12 cellular contexts compared by ENCODE assay signal in the genomic region with DNA sequence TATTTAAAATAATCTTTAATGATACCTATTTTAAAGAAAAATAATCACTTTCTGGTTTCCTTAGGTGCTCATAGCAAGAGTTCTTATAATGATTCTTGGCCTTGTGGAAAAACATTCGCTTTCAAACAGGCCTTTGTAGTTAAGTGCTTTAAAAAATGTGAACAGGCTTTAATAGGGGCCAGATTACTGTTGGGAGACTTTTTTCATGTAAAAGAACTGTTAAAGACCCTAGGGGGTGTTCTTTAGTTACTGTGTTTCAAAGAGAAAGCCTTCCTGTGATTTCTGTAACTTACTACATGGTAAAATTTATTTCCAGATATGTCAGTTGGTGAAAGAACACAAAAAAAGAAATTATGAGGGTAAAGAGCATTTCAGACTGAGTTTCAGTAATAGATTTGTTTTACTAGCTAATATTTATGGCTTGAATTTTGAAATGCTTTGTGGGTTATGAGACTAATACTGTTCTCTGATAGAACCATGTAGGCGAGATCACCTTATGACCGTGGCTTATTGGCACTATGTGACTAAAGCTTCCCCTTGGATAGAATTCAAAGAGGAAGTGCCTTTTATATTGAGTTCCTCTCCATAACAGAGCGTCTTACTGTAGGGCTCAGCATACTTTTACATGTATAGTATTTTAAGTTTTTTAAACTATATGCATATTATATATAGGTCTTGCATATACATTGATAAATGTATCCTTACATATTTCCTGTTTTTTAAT.
DNase-seq lines count a peak whose midpoint lies in the region; ATAC-seq and TF ChIP-seq lines count a peak whose summit lies in the region.
"Had no signal": no experiment of that assay in that cellular context is flagged by ENCODE, and none has a peak within 500 bp of the region (broad histone marks: within the 10 kb centered on the region; RNA-seq: fewer than 3 reads in every experiment).

No MANE protein-coding gene starts in this region.

- H3K4me3 ChIP-seq in lower lobe of right lung (no peak overlapping the region), uterus (no peak overlapping the region)

- H3K27ac ChIP-seq in lower lobe of right lung (no peak overlapping the region), uterus (no peak overlapping the region)

- TF ChIP-seq POLR2A in uterus (IDR thresholded peaks at IDR 0.05): no peak

- H3K27me3 ChIP-seq in lower lobe of right lung (ENCODE audit: low read depth): no peaks in the 10 kb centered on the region
- no peaks in the 10 kb centered on the region for H3K27me3 ChIP-seq in uterus

- peak; percentile 17 for DNase-seq in EL
- peak; percentile 2 for DNase-seq in M059J (ENCODE audit: low read depth)
- peak; percentile 76 for DNase-seq in dermis blood vessel endothelial cell
- DNase-seq in lower lobe of right lung: no peak
- DNase-seq in RPMI8226: no peak
- no peak for DNase-seq in HuH-7.5 (ENCODE audit: low spot score)
- DNase-seq in DMS153 treated with DMSO at 0.1 percent for 48 hours (lab: John Stamatoyannopoulos, UW; ENCODE audit: unreplicated experiment): no peak
- no peak for DNase-seq in uterus
- DNase-seq: activated B cell treated with CpG ODN at 0.5 μM for 24 hours, KG1, NCI-H1930, trophoblast cell had no signal

- no peaks in the 10 kb centered on the region for H3K4me1 ChIP-seq in lower lobe of right lung
- no peaks in the 10 kb centered on the region for H3K4me1 ChIP-seq in uterus

- intact Hi-C loops in lower lobe of right lung (cut with DNase I): no loop called here
- intact Hi-C loops in uterus (cut with DNase I; ENCODE audit: low total_unique reads): no loop called here

- TF ChIP-seq CTCF in lower lobe of right lung (IDR thresholded peaks at IDR 0.05) (no peak), uterus (IDR thresholded peaks at IDR 0.05) (no peak)

- no peaks in the 10 kb centered on the region for H3K9me3 ChIP-seq in lower lobe of right lung
- H3K9me3 ChIP-seq in uterus: no peaks in the 10 kb centered on the region

- no peaks in the 10 kb centered on the region for H3K36me3 ChIP-seq in lower lobe of right lung
- H3K36me3 ChIP-seq in uterus: no peaks in the 10 kb centered on the region

- ATAC-seq in lower lobe of right lung: peak; percentile 49 to 67

Comparison
In these comparisons a context has a peak if more than half of its experiments do, and no peak if none do; other contexts are left out.
1. DNase-seq: peak in EL (single experiment), M059J (single experiment) and dermis blood vessel endothelial cell (single experiment); none in lower lobe of right lung (single experiment), RPMI8226 (single experiment), HuH-7.5 (single experiment), DMS153 treated with DMSO at 0.1 percent for 48 hours (single experiment) and uterus (0 of 2).